ENCODE assay signal across 7 cellular contexts in genomic region chr4:51253-51652, GRCh38. TPM values are rescaled to one million over a fixed set of nuclear protein-coding genes. Genes with fewer than 3 reads are reported as not detected.
A peak's percentile ranks its signal among the peaks of the same experiment; 100 is the strongest.
DNase-seq lines count a peak whose midpoint lies in the region; ATAC-seq and TF ChIP-seq lines count a peak whose summit lies in the region.
"Not testable (repeated sequence)": the region's sequence is repeated elsewhere in the genome, so short reads cannot be mapped to it uniquely, and the experiment has no call there.

No MANE protein-coding gene starts in this region.

- not testable (repeated sequence) for H3K4me3 Mint-ChIP-seq in T-helper 17 cell

- not testable (repeated sequence) for H3K9me3 ChIP-seq in T-helper 17 cell (ENCODE audit: control insufficient read depth, low read length, poor library complexity, severe bottlenecking)

- not testable (repeated sequence) for H3K4me1 Mint-ChIP-seq in T-helper 17 cell

- peak; percentile 55 for DNase-seq in NAMALWA (ENCODE audit: low spot score)
- DNase-seq in T-helper 17 cell = not testable (repeated sequence)

- not testable (repeated sequence) for H3K27ac Mint-ChIP-seq in T-helper 17 cell

- H3K36me3 Mint-ChIP-seq in T-helper 17 cell (ENCODE audit: low read depth) = not testable (repeated sequence)

- H3K27me3 Mint-ChIP-seq in T-helper 17 cell = not testable (repeated sequence)

- not testable (repeated sequence) for TF ChIP-seq POLR2A in GM18505 (IDR thresholded peaks at IDR 0.05; ENCODE audit: borderline replicate concordance, extremely low read depth, insufficient read depth, insufficient read length)

- ATAC-seq in GM18505 (IDR thresholded peaks at IDR 0.05; ENCODE audit: unreplicated experiment) (peak; percentile 12), GM19395 (IDR thresholded peaks at IDR 0.05; ENCODE audit: unreplicated experiment) (peak; percentile 11), GM21737 (IDR thresholded peaks at IDR 0.05; ENCODE audit: unreplicated experiment) (peak; percentile 24), HG02981 (IDR thresholded peaks at IDR 0.05; ENCODE audit: unreplicated experiment) (peak; percentile 13), HG03354 (IDR thresholded peaks at IDR 0.05; ENCODE audit: poor library complexity, severe bottlenecking, unreplicated experiment) (peak; percentile 12), T-helper 17 cell (peak; percentile 1)

RNA-seq across cellular contexts. Expression of gene ZNF595, which starts 1.9 kb away (rescaled TPM):
- 1 to 10 TPM; 1.9 to 4.6 TPM for total RNA-seq in T-helper 17 cell
